Comparison of ENCODE assay signal across 1 cellular context in the genomic region with DNA sequence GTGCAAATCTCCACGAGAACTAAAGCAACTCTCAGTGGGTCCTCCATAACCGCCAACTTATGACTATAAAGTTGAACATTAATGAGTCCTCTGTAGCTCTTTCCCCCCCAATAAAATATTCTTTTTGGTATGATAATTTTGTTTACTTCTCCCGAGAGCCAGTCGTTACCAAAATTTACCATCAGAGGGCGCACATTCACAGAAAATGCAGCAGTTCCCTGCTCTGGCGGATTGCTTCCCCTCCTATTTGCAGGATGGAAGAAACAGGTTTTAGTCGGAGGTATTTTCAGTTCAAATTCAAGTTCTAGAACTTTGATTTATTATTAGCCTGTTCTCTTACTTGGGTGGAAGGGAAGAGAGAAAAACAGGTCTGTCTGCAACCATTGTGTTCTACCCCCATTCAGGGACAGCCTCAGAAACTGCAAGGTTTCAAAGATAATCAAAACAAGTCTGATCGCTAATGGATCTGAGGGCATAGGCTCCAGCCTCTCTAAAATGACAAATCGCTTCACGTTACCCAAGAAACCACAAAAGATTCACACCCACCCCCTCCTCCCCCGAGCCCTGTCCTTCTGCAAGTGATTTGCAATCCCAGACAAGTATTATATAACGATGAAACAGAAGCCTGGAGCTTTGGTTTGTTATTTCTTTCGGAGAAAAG.
TF ChIP-seq lines count a peak whose summit lies in the region.

No MANE protein-coding gene starts in this region.

TF ChIP-seq in liver, 16 proteins besides CTCF, POLR2A, EP300 and RAD21 (continued from another document):
- TF ChIP-seq, protein P1, sequence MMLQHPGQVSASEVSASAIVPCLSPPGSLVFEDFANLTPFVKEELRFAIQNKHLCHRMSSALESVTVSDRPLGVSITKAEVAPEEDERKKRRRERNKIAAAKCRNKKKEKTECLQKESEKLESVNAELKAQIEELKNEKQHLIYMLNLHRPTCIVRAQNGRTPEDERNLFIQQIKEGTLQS (IDR thresholded peaks at IDR 0.05): no peak
- no peak for TF ChIP-seq FOXA2 (IDR thresholded peaks at IDR 0.05)
